9 cellular contexts compared by ENCODE assay signal in the genomic region with DNA sequence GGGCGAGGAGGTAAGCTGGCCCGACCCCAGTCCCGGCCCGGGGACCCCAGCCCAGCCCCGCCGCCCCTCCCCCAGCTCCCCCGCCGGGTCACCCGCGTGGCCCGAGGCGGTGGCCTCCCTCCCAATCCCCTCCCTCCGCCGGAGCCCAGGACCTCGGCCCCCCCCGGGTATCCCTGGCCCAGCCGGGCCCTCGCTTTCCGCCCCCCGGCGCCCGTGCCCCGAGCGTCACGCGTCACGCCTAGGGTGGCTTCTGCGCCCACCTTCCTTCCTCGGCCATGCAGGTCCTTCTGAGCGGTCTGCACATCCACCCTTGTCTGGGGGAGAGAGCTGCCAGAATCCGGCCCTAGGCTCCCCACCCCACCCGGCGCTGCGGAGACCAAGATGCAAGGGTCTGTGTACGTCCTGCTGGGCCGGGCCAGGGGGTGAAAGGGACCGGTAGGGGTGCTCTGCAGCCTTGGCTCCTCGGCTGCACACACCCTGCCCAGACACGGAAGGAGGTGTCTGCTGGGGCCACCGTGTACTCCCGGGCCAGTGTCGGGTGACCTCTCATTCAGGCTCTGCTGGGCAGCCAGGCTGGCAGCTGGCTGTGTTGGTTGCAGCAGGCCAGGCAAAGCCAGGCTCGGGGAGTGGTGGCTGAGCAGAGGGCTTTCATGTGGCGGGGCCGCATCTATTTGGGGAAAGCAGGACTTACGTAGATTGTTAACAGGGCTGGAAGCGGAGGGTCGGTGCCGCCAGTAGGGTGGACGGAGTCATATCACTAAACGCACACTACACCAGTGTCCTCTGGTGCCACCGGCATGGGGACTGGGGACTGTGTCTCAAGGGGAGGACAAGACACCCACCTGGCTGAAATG. TPM values are rescaled to one million over a fixed set of nuclear protein-coding genes. Genes with fewer than 3 reads are reported as not detected.
DNase-seq lines count a peak whose midpoint lies in the region; ATAC-seq and TF ChIP-seq lines count a peak whose summit lies in the region.
"Had no signal": no experiment of that assay in that cellular context is flagged by ENCODE, and none has a peak within 500 bp of the region (broad histone marks: within the 10 kb centered on the region; RNA-seq: fewer than 3 reads in every experiment).

No MANE protein-coding gene starts in this region.

- no peak overlapping the region for H3K9ac ChIP-seq in OCI-LY1 (ENCODE audit: low read length)

- no peak for ATAC-seq in psoas muscle
- no peak for ATAC-seq in GM18502 (IDR thresholded peaks at IDR 0.05; ENCODE audit: poor library complexity, unreplicated experiment)
- ATAC-seq in HG02973 (IDR thresholded peaks at IDR 0.05; ENCODE audit: unreplicated experiment): no peak

- H3K4me3 ChIP-seq in OCI-LY1 (ENCODE audit: low read depth, low read length, poor library complexity, severe bottlenecking) (peak overlapping the region; percentile 40), esophagus squamous epithelium (peak overlapping the region; percentile 24 to 71 (median 44)), psoas muscle (peak overlapping the region; percentile 49)

- H3K9me2 ChIP-seq in OCI-LY1 (ENCODE audit: low read depth, low read length): no peaks in the 10 kb centered on the region

- H2AFZ ChIP-seq in OCI-LY1 (ENCODE audit: low read length): no peak overlapping the region

- H3K4me2 ChIP-seq in OCI-LY1 (ENCODE audit: low read length): peak overlapping the region; percentile 32; the same call in 1 of the 2 replicates

- intact Hi-C loops in esophagus squamous epithelium (cut with DNase I): no loop called here
- intact Hi-C loops in psoas muscle (cut with DNase I): no loop called here

- H4K20me1 ChIP-seq in OCI-LY1 (ENCODE audit: insufficient read depth, low read length): no peaks in the 10 kb centered on the region

- H3K27me3 ChIP-seq in OCI-LY1 (ENCODE audit: insufficient read depth, low read length) (peaks cover 4% of the 10 kb centered on the region), esophagus squamous epithelium (peaks cover 0 to 70% (median 6%) of the 10 kb centered on the region in 4 donors), psoas muscle (ENCODE audit: insufficient read depth in 3 of 3, low read length in 2 of 3) (peaks cover 0 to 73% (median 17%) of the 10 kb centered on the region in 3 donors)

- DNase-seq in DMS79 treated with DMSO at 0.1 percent for 48 hours (lab: John Stamatoyannopoulos, UW) (peak; percentile 38), esophagus squamous epithelium (lab: John Stamatoyannopoulos, UW) (no peak), psoas muscle (no peak), medulla oblongata (ENCODE audit: extremely low spot score) (no peak)
- no peak for DNase-seq in activated naive CD4-positive, alpha-beta T cell treated with anti-CD3 and anti-CD28 coated beads, Interleukin-2, amount 50 U/mL, for 16 hours

- 20 to 56% methylated on average over 1 to 6 of the region's 52 CpGs for WGBS in esophagus squamous epithelium, 2 donors
- WGBS in psoas muscle, 3 donors: 17 to 25% (median 21%) methylated on average over 37 to 52 of the region's 52 CpGs

- H3K79me2 ChIP-seq in OCI-LY1 (ENCODE audit: insufficient read depth, low read length): no peaks in the 10 kb centered on the region

- H3K4me1 ChIP-seq in OCI-LY1 (ENCODE audit: insufficient read depth, low read length, severe bottlenecking): peaks cover 7% of the 10 kb centered on the region
- H3K4me1 ChIP-seq in esophagus squamous epithelium: peaks cover 11 to 37% (median 15%) of the 10 kb centered on the region in 3 donors
- H3K4me1 ChIP-seq in psoas muscle: no peaks in the 10 kb centered on the region

- no peak for TF ChIP-seq POLR2A in esophagus squamous epithelium (IDR thresholded peaks at IDR 0.05)

- H3K9me3 ChIP-seq in OCI-LY1 (ENCODE audit: low read length) (no peaks in the 10 kb centered on the region), esophagus squamous epithelium (no peaks in the 10 kb centered on the region), psoas muscle (no peaks in the 10 kb centered on the region)

- no peak for TF ChIP-seq CTCF in OCI-LY1 (IDR thresholded peaks at IDR 0.05; ENCODE audit: low read length)
- TF ChIP-seq CTCF in esophagus squamous epithelium (IDR thresholded peaks at IDR 0.05): no peak
- TF ChIP-seq CTCF in psoas muscle (IDR thresholded peaks at IDR 0.05): no peak

- H3F3A ChIP-seq in OCI-LY1 (ENCODE audit: insufficient read depth, low read length): no peaks in the 10 kb centered on the region

- H3K27ac ChIP-seq in OCI-LY1 (ENCODE audit: low read depth, low read length, poor library complexity, severe bottlenecking): no peak overlapping the region
- H3K27ac ChIP-seq in esophagus squamous epithelium: no peak overlapping the region
- no peak overlapping the region for H3K27ac ChIP-seq in psoas muscle

- H3K36me3 ChIP-seq in OCI-LY1 (ENCODE audit: insufficient read depth, low read length) (no peaks in the 10 kb centered on the region), esophagus squamous epithelium (no peaks in the 10 kb centered on the region), psoas muscle (ENCODE audit: insufficient read depth in 1 of 2, low read depth in 1 of 2) (no peaks in the 10 kb centered on the region)

RNA-seq across cellular contexts. Expression of a gene that starts 0.8 kb away (rescaled TPM):
- 10 to 100 TPM in 3 of 4 donors, 1 to 10 TPM in 1; 9.9 to 23.6 (median 16.1) TPM for total RNA-seq in esophagus squamous epithelium
- total RNA-seq in psoas muscle: 1 to 10 TPM in 1 of 4 donors, under 1 TPM in 3; 0.17 to 1.8 (median 0.56) TPM
- under 1 TPM; 0.04 to 0.41 (median 0.08) TPM for polyA plus RNA-seq in psoas muscle
- total RNA-seq: glomerular endothelial cell had no signal
